In the genomic region with DNA sequence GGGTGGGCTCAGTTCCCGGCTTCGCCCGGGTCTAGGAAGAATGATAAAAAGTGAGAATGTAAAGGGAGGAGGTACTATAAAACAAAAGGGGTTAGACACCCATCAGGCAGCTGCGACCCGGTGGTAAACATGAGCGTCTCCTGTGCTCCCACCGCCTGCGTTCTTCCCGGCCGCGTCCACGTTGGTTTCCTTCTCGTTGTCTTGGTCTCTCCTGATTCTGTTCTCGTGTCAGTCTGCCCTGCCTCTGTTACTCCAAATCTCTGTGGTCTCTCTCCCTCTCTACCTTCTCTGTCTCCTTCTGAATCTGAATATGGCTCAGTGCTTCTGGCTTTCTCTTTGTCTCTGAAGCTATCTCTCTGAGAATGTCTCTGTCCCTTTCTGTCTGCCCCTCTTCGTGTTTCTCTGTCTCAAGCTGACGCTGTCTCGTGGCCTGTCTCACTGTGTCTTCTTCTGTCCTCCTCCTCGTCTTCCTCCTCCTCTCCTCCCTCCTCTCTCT, we compare ENCODE assay signal across 8 cellular contexts. TPM values are rescaled to one million over a fixed set of nuclear protein-coding genes. Genes with fewer than 3 reads are reported as not detected.
A peak's percentile ranks its signal among the peaks of the same experiment; 100 is the strongest.
DNase-seq lines count a peak whose midpoint lies in the region; ATAC-seq and TF ChIP-seq lines count a peak whose summit lies in the region.

No MANE protein-coding gene starts in this region.

- H3K4me1 ChIP-seq in Karpas-422 (ENCODE audit: low read length) (peaks cover 8% of the 10 kb centered on the region), fibroblast of lung (ENCODE audit: control insufficient read depth, extremely low read depth, insufficient read depth, low read length) (peaks cover 6% of the 10 kb centered on the region), psoas muscle (peaks cover 17% of the 10 kb centered on the region)

- H3K4me3 ChIP-seq in Karpas-422 (ENCODE audit: low read length) = no peak overlapping the region
- peak overlapping the region in 1 of 4 experiments; percentile 22 for H3K4me3 ChIP-seq in fibroblast of lung (replicated peaks in 1 of 4; ENCODE audit: control extremely low read depth in 1 of 4, insufficient read depth in 1 of 4, low read depth in 3 of 4, low read length in 4 of 4)
- H3K4me3 ChIP-seq in psoas muscle = peak overlapping the region; percentile 60
- no peak overlapping the region for H3K4me3 ChIP-seq in MG63

- H3K79me2 ChIP-seq in Karpas-422 (ENCODE audit: low read length) (no peaks in the 10 kb centered on the region), fibroblast of lung (ENCODE audit: control insufficient read depth, insufficient read depth, low read length) (no peaks in the 10 kb centered on the region)

- H3K27ac ChIP-seq in Karpas-422 (ENCODE audit: low read length) (no peak overlapping the region), fibroblast of lung (ENCODE audit: insufficient read depth, low read length) (no peak overlapping the region), psoas muscle (peak overlapping the region; percentile 27)

- peak overlapping the region; percentile 42 for H3K4me2 ChIP-seq in Karpas-422 (ENCODE audit: low read depth, low read length, poor library complexity, severe bottlenecking)
- H3K4me2 ChIP-seq in fibroblast of lung (ENCODE audit: extremely low read depth, insufficient read depth, low read length) = peak overlapping the region; percentile 23

- no peaks in the 10 kb centered on the region for H3K9me2 ChIP-seq in Karpas-422 (replicated peaks; ENCODE audit: insufficient read depth, low read length)

- intact Hi-C loops in psoas muscle (cut with DNase I) = no loop called here

- H4K20me1 ChIP-seq in Karpas-422 (ENCODE audit: insufficient read depth, low read depth, low read length) = no peaks in the 10 kb centered on the region
- H4K20me1 ChIP-seq in fibroblast of lung (ENCODE audit: control insufficient read depth, extremely low read depth, insufficient read depth, low read length) = no peaks in the 10 kb centered on the region

- H2AFZ ChIP-seq in Karpas-422 (ENCODE audit: low read length) (no peak overlapping the region), fibroblast of lung (ENCODE audit: low read length) (no peak overlapping the region)

- no peaks in the 10 kb centered on the region for H3K27me3 ChIP-seq in Karpas-422 (ENCODE audit: low read length)
- peaks cover 20% of the 10 kb centered on the region for H3K27me3 ChIP-seq in fibroblast of lung (ENCODE audit: control insufficient read depth, insufficient read depth, low read length)
- peaks cover 0 to 33% (median 5%) of the 10 kb centered on the region in 3 donors for H3K27me3 ChIP-seq in psoas muscle (ENCODE audit: insufficient read depth in 3 of 3, low read length in 2 of 3)
- H3K27me3 ChIP-seq in MG63 = no peaks in the 10 kb centered on the region

- 4 to 8% (median 7%) methylated on average over 18 of the region's 18 CpGs for WGBS in psoas muscle, 3 donors

- no peak for TF ChIP-seq CTCF in fibroblast of lung (conservative IDR thresholded peaks at IDR 0.05 in 1 of 2, IDR thresholded peaks at IDR 0.05 in 1 of 2; ENCODE audit: low read depth in 1 of 2, low read length in 2 of 2)
- TF ChIP-seq CTCF in psoas muscle (IDR thresholded peaks at IDR 0.05) = no peak

- H3K9ac ChIP-seq in Karpas-422 (ENCODE audit: low read length) (no peak overlapping the region), fibroblast of lung (ENCODE audit: insufficient read depth, low read length) (no peak overlapping the region)

- H3K36me3 ChIP-seq in Karpas-422 (ENCODE audit: insufficient read depth, low read length) (no peaks in the 10 kb centered on the region), fibroblast of lung (ENCODE audit: control insufficient read depth, insufficient read depth, low read length) (no peaks in the 10 kb centered on the region), psoas muscle (ENCODE audit: insufficient read depth in 1 of 2, low read depth in 1 of 2) (no peaks in the 10 kb centered on the region), MG63 (no peaks in the 10 kb centered on the region)

- ATAC-seq in psoas muscle (peak in 3 of 4 donors; percentile 6 to 27 (median 16)), HG03039 (IDR thresholded peaks at IDR 0.05; ENCODE audit: unreplicated experiment) (no peak), HG02571 (IDR thresholded peaks at IDR 0.05; ENCODE audit: unreplicated experiment) (no peak)

- DNase-seq in DMS79 treated with DMSO at 0.1 percent for 48 hours (lab: John Stamatoyannopoulos, UW) (peak; percentile 67), Karpas-422 (no peak), fibroblast of lung (ENCODE audit: low read depth in 2 of 2) (peak; percentile 42 to 53), psoas muscle (no peak), MG63 (no peak), putamen (ENCODE audit: low spot score) (no peak)

- H3K9me3 ChIP-seq in Karpas-422 (ENCODE audit: low read length) (no peaks in the 10 kb centered on the region), fibroblast of lung (ENCODE audit: control insufficient read depth, insufficient read depth, low read depth, low read length) (no peaks in the 10 kb centered on the region), psoas muscle (no peaks in the 10 kb centered on the region), MG63 (no peaks in the 10 kb centered on the region)

RNA-seq across cellular contexts. Expression of gene FOXP4, which starts 41.6 kb away (rescaled TPM):
- total RNA-seq in Karpas-422 (2014; rRNA removed; shearing (Covaris generic); ENCODE audit: low replicate concordance) = 3.6 and 5.0 TPM in 2 replicates
- total RNA-seq in fibroblast of lung (1.3 and 1.8 TPM in 2 replicates), psoas muscle (10 to 100 TPM in 2 of 4 donors, 1 to 10 TPM in 2; 6.4 to 12.2 (median 9.9) TPM)
- polyA plus RNA-seq in fibroblast of lung (0.81 and 1.9 TPM in 2 replicates), psoas muscle (1 to 10 TPM; 4.6 to 7.5 (median 5.9) TPM)
- polyA plus RNA-seq in fibroblast of lung (2012) = 5.7 and 10.0 TPM in 2 replicates
- 2.9 and 8.0 TPM in 2 replicates for polyA minus RNA-seq in fibroblast of lung (ENCODE audit: low replicate concordance)
- total RNA-seq in MG63 (2014; rRNA removed; shearing (Covaris generic); ENCODE audit: low replicate concordance) = 0.53 TPM in 1 of 2 replicates, not detected in the other

Comparison
In these comparisons a context has a peak if more than half of its experiments do, and no peak if none do; other contexts are left out.
1. DNase-seq: peak in DMS79 treated with DMSO at 0.1 percent for 48 hours (single experiment) and fibroblast of lung (2 of 2); none in Karpas-422 (single experiment), psoas muscle (0 of 2), MG63 (single experiment) and putamen (single experiment).
2. ATAC-seq: peak in psoas muscle (3 of 4); none in HG03039 (single experiment) and HG02571 (single experiment).